ENCODE assay signal across 1 cellular context in genomic region chr15:31465083-31465955, GRCh38.
TF ChIP-seq lines count a peak whose summit lies in the region.

No MANE protein-coding gene starts in this region.

TF ChIP-seq in WTC11, 78 proteins besides CTCF, POLR2A, EP300 and RAD21 (continued from another document):
- TF ChIP-seq ARID4B (CRISPR knock-in tag; IDR thresholded peaks at IDR 0.05; ENCODE audit: borderline replicate concordance) (no peak), MAX (CRISPR knock-in tag; IDR thresholded peaks at IDR 0.05) (no peak), PRRX2 (CRISPR knock-in tag; IDR thresholded peaks at IDR 0.05) (no peak), AR (CRISPR knock-in tag; IDR thresholded peaks at IDR 0.05) (no peak), USF2 (CRISPR knock-in tag; IDR thresholded peaks at IDR 0.05) (no peak), TP53 (CRISPR knock-in tag; IDR thresholded peaks at IDR 0.05) (no peak), SOX15 (CRISPR knock-in tag; IDR thresholded peaks at IDR 0.05) (no peak), IRF1 (CRISPR knock-in tag; IDR thresholded peaks at IDR 0.05) (no peak), ZNF263 (CRISPR knock-in tag; IDR thresholded peaks at IDR 0.05; ENCODE audit: low read depth) (no peak), ZNF532 (CRISPR knock-in tag; IDR thresholded peaks at IDR 0.05; ENCODE audit: borderline replicate concordance) (no peak), ZNF317 (CRISPR knock-in tag; IDR thresholded peaks at IDR 0.05; ENCODE audit: borderline replicate concordance, low read depth) (no peak), ZNF121 (CRISPR knock-in tag; IDR thresholded peaks at IDR 0.05) (no peak)
